12 cellular contexts compared by ENCODE assay signal in the genomic region with DNA sequence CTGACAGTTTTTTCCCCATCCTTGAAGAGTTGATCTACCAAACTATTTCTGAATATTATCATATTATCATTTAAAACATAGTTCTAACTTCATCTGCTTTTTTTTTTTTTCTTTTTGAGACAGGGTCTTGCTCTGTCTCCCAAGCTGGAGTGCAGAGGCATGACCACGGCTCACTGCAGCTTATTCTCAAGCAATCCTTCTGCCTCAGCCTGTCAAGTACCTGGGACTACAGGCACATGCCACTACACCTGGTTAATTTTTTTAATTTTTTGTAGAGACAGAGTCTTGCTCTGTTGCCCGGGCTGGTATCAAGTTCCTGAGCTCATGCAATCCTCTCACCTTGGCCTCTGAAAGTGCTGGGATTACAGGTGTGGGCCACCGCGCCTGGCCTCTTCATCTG. TPM values are rescaled to one million over a fixed set of nuclear protein-coding genes. Genes with fewer than 3 reads are reported as not detected.
A peak's percentile ranks its signal among the peaks of the same experiment; 100 is the strongest.
DNase-seq lines count a peak whose midpoint lies in the region; ATAC-seq, FAIRE-seq and TF ChIP-seq lines count a peak whose summit lies in the region.
"Had no signal": no experiment of that assay in that cellular context is flagged by ENCODE, and none has a peak within 500 bp of the region (broad histone marks: within the 10 kb centered on the region; RNA-seq: fewer than 3 reads in every experiment).

No MANE protein-coding gene starts in this region.

- no peaks in the 10 kb centered on the region for H3K9me3 ChIP-seq in BLaER1
- no peaks in the 10 kb centered on the region for H3K9me3 ChIP-seq in GM12878 (replicated peaks; ENCODE audit: control insufficient read depth, insufficient read depth, low read length)
- no peaks in the 10 kb centered on the region for H3K9me3 ChIP-seq in prostate gland
- no peaks in the 10 kb centered on the region for H3K9me3 ChIP-seq in esophagus muscularis mucosa
- H3K9me3 ChIP-seq: upper lobe of left lung had no signal

- DNase-seq in HFFc6 (no peak), GM12878 (ENCODE audit: low read depth, low spot score) (no peak), naive B cell (no peak), prostate gland (ENCODE audit: low spot score) (no peak), esophagus muscularis mucosa (ENCODE audit: extremely low spot score) (no peak)
- no peak for DNase-seq in stimulated activated CD4-positive, alpha-beta T cell treated with anti-CD3 and anti-CD28 coated beads, Interleukin-1b, Interleukin-23, amount 100 ng/mL, for 48 hours
- DNase-seq: cerebellar nuclear complex, KG1, upper lobe of left lung had no signal

- CTCF ChIA-PET in GM12878 (lab: Yijun Ruan, JAX): interaction anchor here (0.9 to 2.9 kb wide), 7 partner anchors 11 to 386 kb away, joined by 3 to 21 read pairs (median 5); no protein-coding TSS in a partner anchor

- peak overlapping the region; percentile 79 for H3K4me3 ChIP-seq in BLaER1
- H3K4me3 ChIP-seq in GM12878: peak overlapping the region; percentile 80; the same call in 1 of the 2 replicates
- H3K4me3 ChIP-seq in prostate gland: no peak overlapping the region
- H3K4me3 ChIP-seq in esophagus muscularis mucosa: peak overlapping the region in 2 of 4 donors; percentile 77 to 78

- in situ Hi-C loops in GM12878 (cut with MboI): loop anchor here (10.0 kb wide), 1 partner anchor 170 kb away; a partner anchor contains a TSS

- SMC1A ChIA-PET in GM12878 (lab: Charles Lee; ENCODE audit: uncharacterized antibody, unreplicated experiment): interaction anchor here (1.0 to 5.7 kb wide), 9 partner anchors 10 to 152 kb away, joined by 3 to 65 read pairs (median 4); a partner anchor contains a TSS

- peak overlapping the region; percentile 96 for H3K4me3 Mint-ChIP-seq in HFFc6
- peak overlapping the region in 7 of 8 donors; percentile 17 to 96 (median 92) for H3K4me3 Mint-ChIP-seq in naive B cell

- H3K4me1 ChIP-seq in BLaER1 (peaks cover 51% of the 10 kb centered on the region), GM12878 (ENCODE audit: control insufficient read depth, insufficient read depth, low read length) (peaks cover 12% of the 10 kb centered on the region), prostate gland (replicated peaks) (peaks cover 6% of the 10 kb centered on the region), esophagus muscularis mucosa (peaks cover 21 to 57% (median 53%) of the 10 kb centered on the region in 4 donors)

- RAD21 ChIA-PET in GM12878 (lab: Charles Lee; ENCODE audit: unreplicated experiment): interaction anchor here (0.9 to 2.8 kb wide), 5 partner anchors 12 to 164 kb away, joined by 3 to 11 read pairs (median 4); a partner anchor contains a TSS

- ATAC-seq in GM12878 (no peak), naive B cell (ENCODE audit: low read depth in 2 of 2) (no peak), HG02571 (IDR thresholded peaks at IDR 0.05; ENCODE audit: unreplicated experiment) (no peak)

- TF ChIP-seq EP300 in GM12878 (IDR thresholded peaks at IDR 0.05; ENCODE audit: borderline replicate concordance in 1 of 2, control insufficient read depth in 1 of 2, low read depth in 2 of 2, low read length in 2 of 2): no peak
- no peak for TF ChIP-seq EP300 in esophagus muscularis mucosa (IDR thresholded peaks at IDR 0.05)

- peak overlapping the region; percentile 72 for H3K4me2 ChIP-seq in BLaER1
- peak overlapping the region; percentile 26; the same call in 1 of the 2 replicates for H3K4me2 ChIP-seq in GM12878 (ENCODE audit: control insufficient read depth, insufficient read depth)

- H3K36me3 ChIP-seq in BLaER1: peaks cover 11% of the 10 kb centered on the region
- peaks cover 0 to 4% of the 10 kb centered on the region in 2 experiments; a peak in 1 of 4 replicates for H3K36me3 ChIP-seq in GM12878 (ENCODE audit: control insufficient read depth in 2 of 2, insufficient read depth in 2 of 2, low read length in 1 of 2)
- no peaks in the 10 kb centered on the region for H3K36me3 ChIP-seq in prostate gland
- peaks cover 0 to 8% (median 6%) of the 10 kb centered on the region in 4 donors for H3K36me3 ChIP-seq in esophagus muscularis mucosa

- H3K27ac Mint-ChIP-seq in HFFc6: peak overlapping the region; percentile 44
- peak overlapping the region in 2 of 6 donors; percentile 9 to 71 for H3K27ac Mint-ChIP-seq in naive B cell

- TF ChIP-seq CTCF in HFFc6 (IDR thresholded peaks at IDR 0.05) (no peak), GM12878 (IDR thresholded peaks at IDR 0.05 in 2 of 3, conservative IDR thresholded peaks at IDR 0.05 in 1 of 3; ENCODE audit: control insufficient read depth in 2 of 3, extremely low read depth in 1 of 3, insufficient read depth in 1 of 3, low read depth in 3 of 3, low read length in 3 of 3) (no peak), prostate gland (IDR thresholded peaks at IDR 0.05) (no peak), esophagus muscularis mucosa (IDR thresholded peaks at IDR 0.05) (no peak)

- peaks cover 25% of the 10 kb centered on the region for H3K79me2 ChIP-seq in GM12878 (ENCODE audit: control insufficient read depth, insufficient read depth, low read length)

- no peak overlapping the region for H2AFZ ChIP-seq in GM12878 (ENCODE audit: control insufficient read depth, low read depth, low read length)

- intact Hi-C loops in GM12878 (cut with micrococcal nuclease; ENCODE audit: unreplicated experiment): loop anchor here (10.0 kb wide), 1 partner anchor 170 kb away; a partner anchor contains a TSS
- intact Hi-C loops in prostate gland (cut with DNase I): loop anchor here (2.0 kb wide), 1 partner anchor 14 kb away; a partner anchor contains a TSS
- intact Hi-C loops in esophagus muscularis mucosa (cut with DNase I): loop anchor here (5.0 kb wide), 1 partner anchor 148 kb away; no protein-coding TSS in a partner anchor

- POLR2A ChIA-PET in GM12878 (lab: Charles Lee): interaction anchor here (0.9 to 1.9 kb wide), 6 partner anchors 9 to 173 kb away, joined by 3 to 11 read pairs (median 3); no protein-coding TSS in a partner anchor

- no TSS peak for BruUV-seq in GM12878 (replicated peaks; lab: Mats Ljungman, UMichigan)

- H4K20me1 ChIP-seq in BLaER1: no peaks in the 10 kb centered on the region
- H4K20me1 ChIP-seq in GM12878 (ENCODE audit: control insufficient read depth, insufficient read depth): no peaks in the 10 kb centered on the region

- no peak for FAIRE-seq in GM12878 (lab: Jason Lieb, UNC)
- FAIRE-seq: islet of Langerhans had no signal

- TF ChIP-seq POLR2A in GM12878 (IDR thresholded peaks at IDR 0.05; ENCODE audit: low read depth, low read length) (no peak), prostate gland (IDR thresholded peaks at IDR 0.05) (no peak), esophagus muscularis mucosa (IDR thresholded peaks at IDR 0.05; ENCODE audit: low read depth) (no peak)

- H3K9ac ChIP-seq in BLaER1: peak overlapping the region; percentile 87
- no peak overlapping the region for H3K9ac ChIP-seq in GM12878 (ENCODE audit: control insufficient read depth, insufficient read depth, low read length)

- peaks cover 62% of the 10 kb centered on the region for H3K36me3 Mint-ChIP-seq in HFFc6 (ENCODE audit: low read depth)
- H3K36me3 Mint-ChIP-seq in naive B cell: peaks cover 0 to 5% of the 10 kb centered on the region in 2 donors

- H3K9me3 Mint-ChIP-seq in HFFc6 (peaks cover 13% of the 10 kb centered on the region), naive B cell (peaks cover 0 to 2% (median 0%) of the 10 kb centered on the region in 7 donors)

- no peaks in the 10 kb centered on the region for H3K27me3 ChIP-seq in BLaER1
- H3K27me3 ChIP-seq in GM12878 (replicated peaks in 1 of 2; ENCODE audit: control insufficient read depth in 2 of 2, insufficient read depth in 2 of 2, low read length in 1 of 2): no peaks in the 10 kb centered on the region
- no peaks in the 10 kb centered on the region for H3K27me3 ChIP-seq in prostate gland (replicated peaks; ENCODE audit: insufficient read depth)
- H3K27me3 ChIP-seq in esophagus muscularis mucosa: no peaks in the 10 kb centered on the region
- H3K27me3 ChIP-seq: upper lobe of left lung had no signal

- H3K4me1 Mint-ChIP-seq in HFFc6 (ENCODE audit: low read depth) (peaks cover 75% of the 10 kb centered on the region), naive B cell (peaks cover 28 to 45% (median 38%) of the 10 kb centered on the region in 3 donors)

- no peak overlapping the region for H3K27ac ChIP-seq in BLaER1
- no peak overlapping the region for H3K27ac ChIP-seq in GM12878 (ENCODE audit: control insufficient read depth, insufficient read depth)
- no peak overlapping the region for H3K27ac ChIP-seq in prostate gland
- no peak overlapping the region for H3K27ac ChIP-seq in esophagus muscularis mucosa (replicated peaks in 1 of 4)

- WGBS in GM12878 (ENCODE audit: insufficient coverage, insufficient replicate concordance, low lambda C conversion rate, missing lambda C conversion rate): 79% methylated on average over 4 of the region's 4 CpGs
- 93% methylated on average over 4 of the region's 4 CpGs for WGBS in prostate gland
- 89% methylated on average over 4 of the region's 4 CpGs for WGBS in esophagus muscularis mucosa

- H3K27me3 Mint-ChIP-seq in HFFc6 (ENCODE audit: insufficient read depth): peaks cover 4% of the 10 kb centered on the region
- peaks cover 5 to 13% (median 8%) of the 10 kb centered on the region in 3 donors for H3K27me3 Mint-ChIP-seq in naive B cell

- TF ChIP-seq RAD21 in GM12878 (IDR thresholded peaks at IDR 0.05; ENCODE audit: insufficient read depth, low read depth, low read length): no peak

RNA-seq across cellular contexts. Expression of a gene that starts 1.3 kb away (rescaled TPM):
- 10 to 100 TPM; 85.6 to 94.3 (median 90.1) TPM for total RNA-seq in HFFc6 (2021; fragmentation: NEBNext Ultra II Directional; extraction: Animal tissue kit (Norgen Biotek cat#: 25700))
- total RNA-seq in GM12878 (2013; cell fraction: nucleolus; rRNA removed): 73.5 and 76.5 TPM in 2 replicates
- total RNA-seq in GM12878 (2014; rRNA removed): 25.0 and 26.9 TPM in 2 replicates
- total RNA-seq in GM12878 (2014; rRNA removed; fragmentation: Illumina TruSeq; extraction: Trizol): 26.8 and 27.6 TPM in 2 replicates
- total RNA-seq in GM12878 (2021): 23.2 and 23.4 TPM in 2 replicates
- 11.5 TPM for polyA plus RNA-seq in GM12878 (2011; ENCODE audit: low read depth)
- polyA plus RNA-seq in GM12878 (2011; rRNA removed): 25.7 and 28.5 TPM in 2 replicates
- 23.6 and 25.4 TPM in 2 replicates for polyA plus RNA-seq in GM12878 (2011; cell fraction: cytosol; rRNA removed)
- polyA plus RNA-seq in GM12878 (2011; cell fraction: nucleus; rRNA removed): 13.7 and 15.9 TPM in 2 replicates
- 14.5 and 18.7 TPM in 2 replicates for polyA plus RNA-seq in GM12878 (2012)
- 28.8 and 34.1 TPM in 2 replicates for polyA plus RNA-seq in GM12878 (2014; fragmentation: Illumina TruSeq; extraction: Trizol)
- polyA plus RNA-seq in GM12878 (2014; fragmentation: Nextera tagmentation; extraction: Ambion mirVana): 10 to 100 TPM; 14.0 to 33.2 TPM
- polyA plus RNA-seq in GM12878 (2014; rRNA removed): 21.0 and 26.2 TPM in 2 replicates
- polyA plus RNA-seq in GM12878 (2016; fragmentation: Nextera tagmentation; extraction: Ambion mirVana): 10 to 100 TPM; 31.3 to 33.9 TPM
- 40.3 and 45.8 TPM in 2 replicates for polyA minus RNA-seq in GM12878 (2011; rRNA and poly(A)+ RNA removed)
- polyA minus RNA-seq in GM12878 (2011; cell fraction: cytosol; rRNA and poly(A)+ RNA removed): 11.7 and 14.3 TPM in 2 replicates
- polyA minus RNA-seq in GM12878 (2011; cell fraction: nucleus; rRNA and poly(A)+ RNA removed): 18.5 and 26.9 TPM in 2 replicates
- 10 to 100 TPM; 12.5 to 24.3 (median 17.8) TPM for polyA plus RNA-seq in naive B cell (ENCODE audit: low read depth in 6 of 6)
- 10 to 100 TPM; 42.3 to 57.7 TPM for total RNA-seq in prostate gland
- total RNA-seq in esophagus muscularis mucosa: 10 to 100 TPM; 25.2 to 49.2 (median 32.8) TPM

RNA-seq across cellular contexts. Expression of a gene that starts 15.2 kb away (rescaled TPM):
- total RNA-seq in HFFc6 (2021; fragmentation: NEBNext Ultra II Directional; extraction: Animal tissue kit (Norgen Biotek cat#: 25700)): 100 to 1,000 TPM; 151 to 193 (median 169) TPM
- total RNA-seq in GM12878 (2013; cell fraction: nucleolus; rRNA removed): 0.23 and 0.71 TPM in 2 replicates
- total RNA-seq in GM12878 (2014; rRNA removed) (0.11 and 0.16 TPM in 2 replicates), GM12878 (2014; rRNA removed; fragmentation: Illumina TruSeq; extraction: Trizol) (0.04 and 0.05 TPM in 2 replicates), GM12878 (2021) (0.19 and 0.21 TPM in 2 replicates), prostate gland (10 to 100 TPM; 26.2 to 28.3 TPM), esophagus muscularis mucosa (1 to 10 TPM; 1.7 to 8.4 (median 5.4) TPM)
- polyA plus RNA-seq in GM12878 (2011; ENCODE audit: low read depth): not detected
- polyA plus RNA-seq in GM12878 (2011; rRNA removed) (0.03 TPM in 1 of 2 replicates, not detected in the other), GM12878 (2014; fragmentation: Illumina TruSeq; extraction: Trizol) (0.22 TPM in 1 of 2 replicates, not detected in the other), GM12878 (2014; fragmentation: Nextera tagmentation; extraction: Ambion mirVana) (under 1 TPM in 1 of 2 experiments, not detected in 1; 0.02 TPM), GM12878 (2014; rRNA removed) (0.18 TPM in 1 of 2 replicates, not detected in the other), GM12878 (2016; fragmentation: Nextera tagmentation; extraction: Ambion mirVana) (under 1 TPM in 1 of 2 experiments, not detected in 1; 0.33 TPM), naive B cell (ENCODE audit: low read depth in 6 of 6) (under 1 TPM in 2 of 6 donors, not detected in 4; 0.12 to 0.15 TPM)
- polyA plus RNA-seq in GM12878 (2011; cell fraction: cytosol; rRNA removed): 0.03 and 0.09 TPM in 2 replicates
- 0.04 and 0.07 TPM in 2 replicates for polyA plus RNA-seq in GM12878 (2011; cell fraction: nucleus; rRNA removed)
- 0.15 and 0.18 TPM in 2 replicates for polyA plus RNA-seq in GM12878 (2012)
- 0.15 TPM in 1 of 2 replicates, not detected in the other for polyA minus RNA-seq in GM12878 (2011; rRNA and poly(A)+ RNA removed)
- 1.1 TPM in 1 of 2 replicates, not detected in the other for polyA minus RNA-seq in GM12878 (2011; cell fraction: cytosol; rRNA and poly(A)+ RNA removed)
- polyA minus RNA-seq in GM12878 (2011; cell fraction: nucleus; rRNA and poly(A)+ RNA removed): 0.12 TPM in 1 of 2 replicates, not detected in the other

Comparison
In these comparisons a context has a peak if more than half of its experiments do, and no peak if none do; other contexts are left out.
1. H3K4me3 ChIP-seq: peak in BLaER1 (single experiment) and GM12878 (single experiment); none in prostate gland (0 of 2).
2. RNA of a gene that starts 15.2 kb away (total RNA-seq): 151 to 193 TPM in HFFc6; 26.2 to 28.3 TPM in prostate gland, 1.7 to 8.4 TPM in esophagus muscularis mucosa and 0.04 to 0.71 TPM in GM12878; every median in the first group is over 4 times any median in the second.